ENCODE assay signal across 1 cellular context in the genomic region with DNA sequence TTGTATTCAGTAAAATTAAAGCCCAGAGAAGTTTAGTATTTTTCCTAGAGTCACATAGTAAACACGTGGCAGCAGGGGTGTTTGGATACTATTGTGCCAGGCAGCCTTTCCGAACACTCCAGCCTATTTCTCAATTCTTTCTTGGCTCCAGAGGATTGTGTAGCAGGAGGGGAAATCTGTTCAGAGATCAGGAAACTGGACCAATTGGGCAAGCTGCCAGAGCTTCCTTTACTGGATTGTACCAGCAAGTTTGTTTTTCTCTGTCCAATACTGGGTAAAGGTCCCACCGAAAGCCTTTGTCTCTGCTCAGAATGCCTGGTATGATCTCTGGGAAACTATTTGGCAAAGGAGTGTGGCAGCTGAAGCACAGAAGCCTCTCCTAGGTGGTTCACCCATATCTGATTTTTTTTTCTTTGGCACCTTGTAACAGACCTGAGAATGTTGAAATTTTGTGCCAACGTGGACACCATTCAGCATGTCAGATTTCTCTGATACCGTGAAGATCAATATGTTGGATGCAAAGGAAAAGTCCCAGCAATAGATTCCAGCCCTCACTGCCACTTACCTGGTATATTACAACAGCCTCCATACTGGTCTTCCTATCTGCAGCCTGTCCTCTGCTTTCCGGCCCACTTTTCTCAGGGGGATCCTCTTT.
A peak's percentile ranks its signal among the peaks of the same experiment; 100 is the strongest.
TF ChIP-seq lines count a peak whose summit lies in the region.

No MANE protein-coding gene starts in this region.

TF ChIP-seq in HepG2, 621 proteins besides CTCF, POLR2A, EP300 and RAD21 (continued from another document and continues in another):
- TF ChIP-seq RXRB (CRISPR knock-in tag; IDR thresholded peaks at IDR 0.05; ENCODE audit: borderline replicate concordance) (peak; percentile 75), SOX13 (IDR thresholded peaks at IDR 0.05) (no peak), SOX13 (CRISPR knock-in tag; conservative IDR thresholded peaks at IDR 0.05 in 1 of 2, IDR thresholded peaks at IDR 0.05 in 1 of 2) (peak in 1 of 2 experiments; percentile 82; a peak in 2 of 4 replicates), ZIK1 (CRISPR knock-in tag; IDR thresholded peaks at IDR 0.05; ENCODE audit: borderline replicate concordance, low read depth) (no peak), NONO (IDR thresholded peaks at IDR 0.05) (no peak), NONO (CRISPR knock-in tag; conservative IDR thresholded peaks at IDR 0.05) (no peak), NRL (CRISPR knock-in tag; IDR thresholded peaks at IDR 0.05; ENCODE audit: borderline replicate concordance) (no peak), NFIC (IDR thresholded peaks at IDR 0.05; ENCODE audit: low read length) (peak; percentile 72), ZNF772 (CRISPR knock-in tag; IDR thresholded peaks at IDR 0.05) (no peak), HOXA3 (CRISPR knock-in tag; IDR thresholded peaks at IDR 0.05) (peak; percentile 43; the same call in 1 of the 2 replicates), ZNF713 (CRISPR knock-in tag; IDR thresholded peaks at IDR 0.05) (no peak), KDM1A (CRISPR knock-in tag; IDR thresholded peaks at IDR 0.05) (no peak), ZBTB7B (CRISPR knock-in tag; IDR thresholded peaks at IDR 0.05) (no peak), ZNF143 (CRISPR knock-in tag; IDR thresholded peaks at IDR 0.05) (no peak), POGZ (CRISPR knock-in tag; IDR thresholded peaks at IDR 0.05) (peak; percentile 71), SAP130 (CRISPR knock-in tag; IDR thresholded peaks at IDR 0.05; ENCODE audit: low read depth) (peak; percentile 39), NFKB2 (CRISPR knock-in tag; IDR thresholded peaks at IDR 0.05; ENCODE audit: borderline replicate concordance) (no peak), IRF2 (CRISPR knock-in tag; IDR thresholded peaks at IDR 0.05) (0 out of 2 replicates have a peak, but pooled peaks have one; percentile 23)
- TF ChIP-seq, protein P1, sequence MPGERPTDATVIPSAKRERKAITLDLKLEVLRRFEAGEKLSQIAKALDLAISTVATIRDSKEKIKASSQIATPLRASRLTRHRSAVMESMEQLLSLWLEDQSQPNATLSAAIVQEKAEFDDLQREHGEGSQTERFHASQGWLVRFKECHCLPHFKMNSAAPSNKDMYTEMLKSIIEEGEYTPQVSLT (CRISPR knock-in tag; IDR thresholded peaks at IDR 0.05; ENCODE audit: borderline replicate concordance, low read depth), result no peak
- TF ChIP-seq, protein P2, sequence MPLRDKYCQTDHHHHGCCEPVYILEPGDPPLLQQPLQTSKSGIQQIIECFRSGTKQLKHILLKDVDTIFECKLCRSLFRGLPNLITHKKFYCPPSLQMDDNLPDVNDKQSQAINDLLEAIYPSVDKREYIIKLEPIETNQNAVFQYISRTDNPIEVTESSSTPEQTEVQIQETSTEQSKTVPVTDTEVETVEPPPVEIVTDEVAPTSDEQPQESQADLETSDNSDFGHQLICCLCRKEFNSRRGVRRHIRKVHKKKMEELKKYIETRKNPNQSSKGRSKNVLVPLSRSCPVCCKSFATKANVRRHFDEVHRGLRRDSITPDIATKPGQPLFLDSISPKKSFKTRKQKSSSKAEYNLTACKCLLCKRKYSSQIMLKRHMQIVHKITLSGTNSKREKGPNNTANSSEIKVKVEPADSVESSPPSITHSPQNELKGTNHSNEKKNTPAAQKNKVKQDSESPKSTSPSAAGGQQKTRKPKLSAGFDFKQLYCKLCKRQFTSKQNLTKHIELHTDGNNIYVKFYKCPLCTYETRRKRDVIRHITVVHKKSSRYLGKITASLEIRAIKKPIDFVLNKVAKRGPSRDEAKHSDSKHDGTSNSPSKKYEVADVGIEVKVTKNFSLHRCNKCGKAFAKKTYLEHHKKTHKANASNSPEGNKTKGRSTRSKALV (CRISPR knock-in tag; IDR thresholded peaks at IDR 0.05), result peak; percentile 50; the same call in 1 of the 2 replicates
- TF ChIP-seq, protein P3, sequence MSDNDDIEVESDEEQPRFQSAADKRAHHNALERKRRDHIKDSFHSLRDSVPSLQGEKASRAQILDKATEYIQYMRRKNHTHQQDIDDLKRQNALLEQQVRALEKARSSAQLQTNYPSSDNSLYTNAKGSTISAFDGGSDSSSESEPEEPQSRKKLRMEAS (IDR thresholded peaks at IDR 0.05), result peak; percentile 57
- TF ChIP-seq, protein P4, sequence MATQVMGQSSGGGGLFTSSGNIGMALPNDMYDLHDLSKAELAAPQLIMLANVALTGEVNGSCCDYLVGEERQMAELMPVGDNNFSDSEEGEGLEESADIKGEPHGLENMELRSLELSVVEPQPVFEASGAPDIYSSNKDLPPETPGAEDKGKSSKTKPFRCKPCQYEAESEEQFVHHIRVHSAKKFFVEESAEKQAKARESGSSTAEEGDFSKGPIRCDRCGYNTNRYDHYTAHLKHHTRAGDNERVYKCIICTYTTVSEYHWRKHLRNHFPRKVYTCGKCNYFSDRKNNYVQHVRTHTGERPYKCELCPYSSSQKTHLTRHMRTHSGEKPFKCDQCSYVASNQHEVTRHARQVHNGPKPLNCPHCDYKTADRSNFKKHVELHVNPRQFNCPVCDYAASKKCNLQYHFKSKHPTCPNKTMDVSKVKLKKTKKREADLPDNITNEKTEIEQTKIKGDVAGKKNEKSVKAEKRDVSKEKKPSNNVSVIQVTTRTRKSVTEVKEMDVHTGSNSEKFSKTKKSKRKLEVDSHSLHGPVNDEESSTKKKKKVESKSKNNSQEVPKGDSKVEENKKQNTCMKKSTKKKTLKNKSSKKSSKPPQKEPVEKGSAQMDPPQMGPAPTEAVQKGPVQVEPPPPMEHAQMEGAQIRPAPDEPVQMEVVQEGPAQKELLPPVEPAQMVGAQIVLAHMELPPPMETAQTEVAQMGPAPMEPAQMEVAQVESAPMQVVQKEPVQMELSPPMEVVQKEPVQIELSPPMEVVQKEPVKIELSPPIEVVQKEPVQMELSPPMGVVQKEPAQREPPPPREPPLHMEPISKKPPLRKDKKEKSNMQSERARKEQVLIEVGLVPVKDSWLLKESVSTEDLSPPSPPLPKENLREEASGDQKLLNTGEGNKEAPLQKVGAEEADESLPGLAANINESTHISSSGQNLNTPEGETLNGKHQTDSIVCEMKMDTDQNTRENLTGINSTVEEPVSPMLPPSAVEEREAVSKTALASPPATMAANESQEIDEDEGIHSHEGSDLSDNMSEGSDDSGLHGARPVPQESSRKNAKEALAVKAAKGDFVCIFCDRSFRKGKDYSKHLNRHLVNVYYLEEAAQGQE (IDR thresholded peaks at IDR 0.05; ENCODE audit: borderline replicate concordance in 1 of 2, low read depth in 1 of 2, low read length in 2 of 2), result 0 out of 4 replicates have a peak, but pooled peaks of 1 of the 2 experiments have one; percentile 27
- TF ChIP-seq, protein P5, sequence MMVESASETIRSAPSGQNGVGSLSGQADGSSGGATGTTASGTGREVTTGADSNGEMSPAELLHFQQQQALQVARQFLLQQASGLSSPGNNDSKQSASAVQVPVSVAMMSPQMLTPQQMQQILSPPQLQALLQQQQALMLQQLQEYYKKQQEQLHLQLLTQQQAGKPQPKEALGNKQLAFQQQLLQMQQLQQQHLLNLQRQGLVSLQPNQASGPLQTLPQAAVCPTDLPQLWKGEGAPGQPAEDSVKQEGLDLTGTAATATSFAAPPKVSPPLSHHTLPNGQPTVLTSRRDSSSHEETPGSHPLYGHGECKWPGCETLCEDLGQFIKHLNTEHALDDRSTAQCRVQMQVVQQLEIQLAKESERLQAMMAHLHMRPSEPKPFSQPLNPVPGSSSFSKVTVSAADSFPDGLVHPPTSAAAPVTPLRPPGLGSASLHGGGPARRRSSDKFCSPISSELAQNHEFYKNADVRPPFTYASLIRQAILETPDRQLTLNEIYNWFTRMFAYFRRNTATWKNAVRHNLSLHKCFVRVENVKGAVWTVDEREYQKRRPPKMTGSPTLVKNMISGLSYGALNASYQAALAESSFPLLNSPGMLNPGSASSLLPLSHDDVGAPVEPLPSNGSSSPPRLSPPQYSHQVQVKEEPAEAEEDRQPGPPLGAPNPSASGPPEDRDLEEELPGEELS (CRISPR knock-in tag; IDR thresholded peaks at IDR 0.05), result peak; percentile 64
- TF ChIP-seq, protein P6, sequence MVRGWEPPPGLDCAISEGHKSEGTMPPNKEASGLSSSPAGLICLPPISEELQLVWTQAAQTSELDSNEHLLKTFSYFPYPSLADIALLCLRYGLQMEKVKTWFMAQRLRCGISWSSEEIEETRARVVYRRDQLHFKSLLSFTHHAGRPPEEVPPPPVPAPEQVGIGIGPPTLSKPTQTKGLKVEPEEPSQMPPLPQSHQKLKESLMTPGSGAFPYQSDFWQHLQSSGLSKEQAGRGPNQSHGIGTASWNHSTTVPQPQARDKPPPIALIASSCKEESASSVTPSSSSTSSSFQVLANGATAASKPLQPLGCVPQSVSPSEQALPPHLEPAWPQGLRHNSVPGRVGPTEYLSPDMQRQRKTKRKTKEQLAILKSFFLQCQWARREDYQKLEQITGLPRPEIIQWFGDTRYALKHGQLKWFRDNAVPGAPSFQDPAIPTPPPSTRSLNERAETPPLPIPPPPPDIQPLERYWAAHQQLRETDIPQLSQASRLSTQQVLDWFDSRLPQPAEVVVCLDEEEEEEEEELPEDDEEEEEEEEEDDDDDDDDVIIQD (CRISPR knock-in tag; IDR thresholded peaks at IDR 0.05; ENCODE audit: low read depth), result peak; percentile 87; the same call in 1 of the 2 replicates
- TF ChIP-seq, protein P7, sequence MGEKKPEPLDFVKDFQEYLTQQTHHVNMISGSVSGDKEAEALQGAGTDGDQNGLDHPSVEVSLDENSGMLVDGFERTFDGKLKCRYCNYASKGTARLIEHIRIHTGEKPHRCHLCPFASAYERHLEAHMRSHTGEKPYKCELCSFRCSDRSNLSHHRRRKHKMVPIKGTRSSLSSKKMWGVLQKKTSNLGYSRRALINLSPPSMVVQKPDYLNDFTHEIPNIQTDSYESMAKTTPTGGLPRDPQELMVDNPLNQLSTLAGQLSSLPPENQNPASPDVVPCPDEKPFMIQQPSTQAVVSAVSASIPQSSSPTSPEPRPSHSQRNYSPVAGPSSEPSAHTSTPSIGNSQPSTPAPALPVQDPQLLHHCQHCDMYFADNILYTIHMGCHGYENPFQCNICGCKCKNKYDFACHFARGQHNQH (CRISPR knock-in tag; IDR thresholded peaks at IDR 0.05), result peak; percentile 72
- TF ChIP-seq, protein P8, sequence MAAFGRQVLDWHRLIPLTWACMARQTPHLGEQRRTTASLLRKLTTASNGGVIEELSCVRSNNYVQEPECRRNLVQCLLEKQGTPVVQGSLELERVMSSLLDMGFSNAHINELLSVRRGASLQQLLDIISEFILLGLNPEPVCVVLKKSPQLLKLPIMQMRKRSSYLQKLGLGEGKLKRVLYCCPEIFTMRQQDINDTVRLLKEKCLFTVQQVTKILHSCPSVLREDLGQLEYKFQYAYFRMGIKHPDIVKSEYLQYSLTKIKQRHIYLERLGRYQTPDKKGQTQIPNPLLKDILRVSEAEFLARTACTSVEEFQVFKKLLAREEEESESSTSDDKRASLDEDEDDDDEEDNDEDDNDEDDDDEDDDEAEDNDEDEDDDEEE (CRISPR knock-in tag; IDR thresholded peaks at IDR 0.05), result no peak
- TF ChIP-seq, protein P9, sequence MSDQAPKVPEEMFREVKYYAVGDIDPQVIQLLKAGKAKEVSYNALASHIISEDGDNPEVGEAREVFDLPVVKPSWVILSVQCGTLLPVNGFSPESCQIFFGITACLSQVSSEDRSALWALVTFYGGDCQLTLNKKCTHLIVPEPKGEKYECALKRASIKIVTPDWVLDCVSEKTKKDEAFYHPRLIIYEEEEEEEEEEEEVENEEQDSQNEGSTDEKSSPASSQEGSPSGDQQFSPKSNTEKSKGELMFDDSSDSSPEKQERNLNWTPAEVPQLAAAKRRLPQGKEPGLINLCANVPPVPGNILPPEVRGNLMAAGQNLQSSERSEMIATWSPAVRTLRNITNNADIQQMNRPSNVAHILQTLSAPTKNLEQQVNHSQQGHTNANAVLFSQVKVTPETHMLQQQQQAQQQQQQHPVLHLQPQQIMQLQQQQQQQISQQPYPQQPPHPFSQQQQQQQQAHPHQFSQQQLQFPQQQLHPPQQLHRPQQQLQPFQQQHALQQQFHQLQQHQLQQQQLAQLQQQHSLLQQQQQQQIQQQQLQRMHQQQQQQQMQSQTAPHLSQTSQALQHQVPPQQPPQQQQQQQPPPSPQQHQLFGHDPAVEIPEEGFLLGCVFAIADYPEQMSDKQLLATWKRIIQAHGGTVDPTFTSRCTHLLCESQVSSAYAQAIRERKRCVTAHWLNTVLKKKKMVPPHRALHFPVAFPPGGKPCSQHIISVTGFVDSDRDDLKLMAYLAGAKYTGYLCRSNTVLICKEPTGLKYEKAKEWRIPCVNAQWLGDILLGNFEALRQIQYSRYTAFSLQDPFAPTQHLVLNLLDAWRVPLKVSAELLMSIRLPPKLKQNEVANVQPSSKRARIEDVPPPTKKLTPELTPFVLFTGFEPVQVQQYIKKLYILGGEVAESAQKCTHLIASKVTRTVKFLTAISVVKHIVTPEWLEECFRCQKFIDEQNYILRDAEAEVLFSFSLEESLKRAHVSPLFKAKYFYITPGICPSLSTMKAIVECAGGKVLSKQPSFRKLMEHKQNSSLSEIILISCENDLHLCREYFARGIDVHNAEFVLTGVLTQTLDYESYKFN (CRISPR knock-in tag; conservative IDR thresholded peaks at IDR 0.05), result peak; percentile 80
- TF ChIP-seq, protein P10, sequence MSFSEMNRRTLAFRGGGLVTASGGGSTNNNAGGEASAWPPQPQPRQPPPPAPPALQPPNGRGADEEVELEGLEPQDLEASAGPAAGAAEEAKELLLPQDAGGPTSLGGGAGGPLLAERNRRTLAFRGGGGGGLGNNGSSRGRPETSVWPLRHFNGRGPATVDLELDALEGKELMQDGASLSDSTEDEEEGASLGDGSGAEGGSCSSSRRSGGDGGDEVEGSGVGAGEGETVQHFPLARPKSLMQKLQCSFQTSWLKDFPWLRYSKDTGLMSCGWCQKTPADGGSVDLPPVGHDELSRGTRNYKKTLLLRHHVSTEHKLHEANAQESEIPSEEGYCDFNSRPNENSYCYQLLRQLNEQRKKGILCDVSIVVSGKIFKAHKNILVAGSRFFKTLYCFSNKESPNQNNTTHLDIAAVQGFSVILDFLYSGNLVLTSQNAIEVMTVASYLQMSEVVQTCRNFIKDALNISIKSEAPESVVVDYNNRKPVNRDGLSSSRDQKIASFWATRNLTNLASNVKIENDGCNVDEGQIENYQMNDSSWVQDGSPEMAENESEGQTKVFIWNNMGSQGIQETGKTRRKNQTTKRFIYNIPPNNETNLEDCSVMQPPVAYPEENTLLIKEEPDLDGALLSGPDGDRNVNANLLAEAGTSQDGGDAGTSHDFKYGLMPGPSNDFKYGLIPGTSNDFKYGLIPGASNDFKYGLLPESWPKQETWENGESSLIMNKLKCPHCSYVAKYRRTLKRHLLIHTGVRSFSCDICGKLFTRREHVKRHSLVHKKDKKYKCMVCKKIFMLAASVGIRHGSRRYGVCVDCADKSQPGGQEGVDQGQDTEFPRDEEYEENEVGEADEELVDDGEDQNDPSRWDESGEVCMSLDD (CRISPR knock-in tag; IDR thresholded peaks at IDR 0.05; ENCODE audit: borderline replicate concordance), result no peak
- TF ChIP-seq, protein P11, sequence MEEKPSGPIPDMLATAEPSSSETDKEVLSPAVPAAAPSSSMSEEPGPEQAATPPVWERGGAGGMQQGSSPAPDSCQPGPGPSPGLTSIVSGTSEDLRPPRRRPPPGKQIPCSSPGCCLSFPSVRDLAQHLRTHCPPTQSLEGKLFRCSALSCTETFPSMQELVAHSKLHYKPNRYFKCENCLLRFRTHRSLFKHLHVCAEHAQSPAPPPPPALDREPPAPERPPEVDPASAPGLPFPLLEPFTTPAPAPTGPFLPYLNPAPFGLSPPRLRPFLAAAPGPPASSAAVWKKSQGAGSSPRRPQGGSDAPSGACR (CRISPR knock-in tag; IDR thresholded peaks at IDR 0.05), result 0 out of 2 replicates have a peak, but pooled peaks have one; percentile 26
- TF ChIP-seq, protein P12, sequence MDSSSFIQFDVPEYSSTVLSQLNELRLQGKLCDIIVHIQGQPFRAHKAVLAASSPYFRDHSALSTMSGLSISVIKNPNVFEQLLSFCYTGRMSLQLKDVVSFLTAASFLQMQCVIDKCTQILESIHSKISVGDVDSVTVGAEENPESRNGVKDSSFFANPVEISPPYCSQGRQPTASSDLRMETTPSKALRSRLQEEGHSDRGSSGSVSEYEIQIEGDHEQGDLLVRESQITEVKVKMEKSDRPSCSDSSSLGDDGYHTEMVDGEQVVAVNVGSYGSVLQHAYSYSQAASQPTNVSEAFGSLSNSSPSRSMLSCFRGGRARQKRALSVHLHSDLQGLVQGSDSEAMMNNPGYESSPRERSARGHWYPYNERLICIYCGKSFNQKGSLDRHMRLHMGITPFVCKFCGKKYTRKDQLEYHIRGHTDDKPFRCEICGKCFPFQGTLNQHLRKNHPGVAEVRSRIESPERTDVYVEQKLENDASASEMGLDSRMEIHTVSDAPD (CRISPR knock-in tag; IDR thresholded peaks at IDR 0.05), result peak; percentile 97
